ENCODE assay signal across 14 cellular contexts in the genomic region with DNA sequence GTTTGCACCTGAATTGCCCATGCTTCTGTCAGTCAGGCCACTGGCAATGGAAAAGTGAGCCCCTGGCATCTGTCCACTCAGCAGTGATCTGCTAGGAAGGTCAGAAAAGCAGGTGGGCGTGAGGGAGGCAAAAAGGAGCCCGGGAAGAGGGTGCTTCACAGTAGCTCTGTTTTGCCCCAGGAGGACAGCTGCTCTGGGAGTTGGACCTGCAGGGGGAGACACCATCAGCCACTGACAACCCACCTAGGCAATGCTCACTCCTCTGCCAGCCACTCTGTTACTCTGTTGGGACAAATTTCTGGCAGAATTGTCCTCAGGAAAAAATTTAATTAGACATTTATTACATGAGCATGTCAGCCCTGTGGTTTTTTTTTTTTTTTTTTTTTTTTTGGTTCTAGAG.
A peak's percentile ranks its signal among the peaks of the same experiment; 100 is the strongest.
DNase-seq lines count a peak whose midpoint lies in the region; ATAC-seq and TF ChIP-seq lines count a peak whose summit lies in the region.
"Had no signal": no experiment of that assay in that cellular context is flagged by ENCODE, and none has a peak within 500 bp of the region (broad histone marks: within the 10 kb centered on the region; RNA-seq: fewer than 3 reads in every experiment).

No MANE protein-coding gene starts in this region.

- H3K4me2 ChIP-seq in OCI-LY1 (ENCODE audit: low read length), result no peak overlapping the region
- H3K4me2 ChIP-seq: BLaER1 treated with 17β-estradiol and CSF1 and Interleukin-3, amounts not matched to agents 10 nM and 100 nM had no signal

- H4K20me1 ChIP-seq in OCI-LY1 (ENCODE audit: insufficient read depth, low read length), result no peaks in the 10 kb centered on the region
- H4K20me1 ChIP-seq: BLaER1 treated with 17β-estradiol and CSF1 and Interleukin-3, amounts not matched to agents 10 nM and 100 nM had no signal

- 60 to 73% (median 70%) methylated on average over 2 of the region's 2 CpGs for WGBS in heart left ventricle, 4 donors

- H3F3A ChIP-seq in OCI-LY1 (ENCODE audit: insufficient read depth, low read length), result no peaks in the 10 kb centered on the region

- ATAC-seq in heart left ventricle (no peak), left ventricle myocardium superior (no peak), sciatic nerve (no peak), GM21786 (IDR thresholded peaks at IDR 0.05; ENCODE audit: unreplicated experiment) (no peak)

- H3K79me2 ChIP-seq in OCI-LY1 (ENCODE audit: insufficient read depth, low read length), result no peaks in the 10 kb centered on the region

- H3K9me2 ChIP-seq in OCI-LY1 (ENCODE audit: low read depth, low read length), result no peaks in the 10 kb centered on the region

- TF ChIP-seq POLR2A in heart left ventricle (IDR thresholded peaks at IDR 0.05) (no peak), erythroblast (IDR thresholded peaks at IDR 0.05; ENCODE audit: low read length) (no peak)

- no peak overlapping the region for H3K27ac ChIP-seq in heart left ventricle
- no peak overlapping the region for H3K27ac ChIP-seq in OCI-LY1 (ENCODE audit: low read depth, low read length, poor library complexity, severe bottlenecking)
- no peak overlapping the region for H3K27ac ChIP-seq in ascending aorta
- H3K27ac ChIP-seq: BLaER1 treated with 17β-estradiol and CSF1 and Interleukin-3, amounts not matched to agents 10 nM and 100 nM had no signal

- H3K27me3 ChIP-seq in heart left ventricle (no peaks in the 10 kb centered on the region), OCI-LY1 (ENCODE audit: insufficient read depth, low read length) (no peaks in the 10 kb centered on the region), ascending aorta (no peaks in the 10 kb centered on the region)
- H3K27me3 ChIP-seq: BLaER1 treated with 17β-estradiol and CSF1 and Interleukin-3, amounts not matched to agents 10 nM and 100 nM had no signal

- H3K9me3 ChIP-seq in heart left ventricle, result peaks cover 0 to 7% (median 0%) of the 10 kb centered on the region in 12 donors
- H3K9me3 ChIP-seq in OCI-LY1 (ENCODE audit: low read length), result no peaks in the 10 kb centered on the region
- no peaks in the 10 kb centered on the region for H3K9me3 ChIP-seq in ascending aorta

- no peak overlapping the region for H2AFZ ChIP-seq in OCI-LY1 (ENCODE audit: low read length)

- no peak overlapping the region for H3K9ac ChIP-seq in OCI-LY1 (ENCODE audit: low read length)
- H3K9ac ChIP-seq: BLaER1 treated with 17β-estradiol and CSF1 and Interleukin-3, amounts not matched to agents 10 nM and 100 nM had no signal

- no peaks in the 10 kb centered on the region for H3K4me1 ChIP-seq in heart left ventricle
- no peaks in the 10 kb centered on the region for H3K4me1 ChIP-seq in OCI-LY1 (ENCODE audit: insufficient read depth, low read length, severe bottlenecking)
- H3K4me1 ChIP-seq in ascending aorta, result no peaks in the 10 kb centered on the region
- H3K4me1 ChIP-seq: BLaER1 treated with 17β-estradiol and CSF1 and Interleukin-3, amounts not matched to agents 10 nM and 100 nM had no signal

- intact Hi-C loops in heart left ventricle (cut with DNase I), result loop anchor here in 1 of 10 donors (10.0 kb wide), 1 partner anchor 165 kb away; no protein-coding TSS in a partner anchor
- intact Hi-C loops in left ventricle myocardium superior (cut with micrococcal nuclease), result no loop called here
- intact Hi-C loops in ascending aorta (cut with DNase I), result no loop called here
- intact Hi-C loops in sciatic nerve (cut with DNase I), result no loop called here

- DNase-seq in heart left ventricle, result no peak
- no peak for DNase-seq in left ventricle myocardium superior
- DNase-seq in erythroblast (lab: John Stamatoyannopoulos, UW), result peak; percentile 27 to 28
- DNase-seq in ascending aorta (ENCODE audit: low spot score in 2 of 2), result no peak
- DNase-seq in stimulated activated CD4-positive, alpha-beta T cell treated with anti-CD3 and anti-CD28 coated beads, Interleukin-15, amount 100 ng/mL, for 24 hours, result no peak
- no peak for DNase-seq in sciatic nerve (ENCODE audit: low spot score)
- DNase-seq: activated naive CD8-positive, alpha-beta T cell treated with anti-CD3 and anti-CD28 coated beads for 36 hours; islet precursor cell; NCI-H2107; SHP77 treated with DMSO at 0.1 percent for 48 hours; substantia nigra had no signal

- H3K36me3 ChIP-seq in heart left ventricle (no peaks in the 10 kb centered on the region), OCI-LY1 (ENCODE audit: insufficient read depth, low read length) (no peaks in the 10 kb centered on the region), ascending aorta (no peaks in the 10 kb centered on the region)
- H3K36me3 ChIP-seq: BLaER1 treated with 17β-estradiol and CSF1 and Interleukin-3, amounts not matched to agents 10 nM and 100 nM had no signal

- no peak overlapping the region for H3K4me3 ChIP-seq in heart left ventricle
- H3K4me3 ChIP-seq in OCI-LY1 (ENCODE audit: low read depth, low read length, poor library complexity, severe bottlenecking), result no peak overlapping the region
- no peak overlapping the region for H3K4me3 ChIP-seq in ascending aorta
- H3K4me3 ChIP-seq: BLaER1 treated with 17β-estradiol and CSF1 and Interleukin-3, amounts not matched to agents 10 nM and 100 nM had no signal

- peak in 7 of 12 donors; percentile 5 to 35 (median 22) for TF ChIP-seq CTCF in heart left ventricle (IDR thresholded peaks at IDR 0.05)
- 0 out of 2 replicates have a peak, but pooled peaks have one; percentile 14 for TF ChIP-seq CTCF in OCI-LY1 (IDR thresholded peaks at IDR 0.05; ENCODE audit: low read length)
- TF ChIP-seq CTCF in ascending aorta (IDR thresholded peaks at IDR 0.05), result no peak

Comparison
In these comparisons a context has a peak if more than half of its experiments do, and no peak if none do; other contexts are left out.
1. DNase-seq: peak in erythroblast (2 of 2); none in heart left ventricle (0 of 5), left ventricle myocardium superior (single experiment), ascending aorta (0 of 2), stimulated activated CD4-positive, alpha-beta T cell treated with anti-CD3 and anti-CD28 coated beads, Interleukin-15, amount 100 ng/mL, for 24 hours (single experiment) and sciatic nerve (single experiment).
2. CTCF ChIP-seq: peak in heart left ventricle (7 of 12) and OCI-LY1 (single experiment); none in ascending aorta (0 of 3).